11 cellular contexts compared by ENCODE assay signal in genomic region chr17:66187718-66188117, GRCh38. TPM values are rescaled to one million over a fixed set of nuclear protein-coding genes. Genes with fewer than 3 reads are reported as not detected.
"Had no signal": no experiment of that assay in that cellular context is flagged by ENCODE, and none has a peak within 500 bp of the region (broad histone marks: within the 10 kb centered on the region; RNA-seq: fewer than 3 reads in every experiment).

No MANE protein-coding gene starts in this region.

- H2AFZ ChIP-seq: GM23248 had no signal

- H3K9ac ChIP-seq: GM23248, KMS-11 had no signal

- H3K4me3 ChIP-seq: GM23248 had no signal

- H3K27ac ChIP-seq: GM23248, HL-60, KMS-11 had no signal

- FAIRE-seq: H54 had no signal

- H3K4me2 ChIP-seq: KMS-11 had no signal

- DNase-seq: GM23248, GOT3, H9, HCEC 1CT, HFFc6, IMR-90, KBM-7 had no signal

RNA-seq across cellular contexts. Expression of gene APOH, which starts 41.5 kb away (rescaled TPM):
- total RNA-seq: GM23248, H9, HFFc6, HT1080, IMR-90 had no signal
- polyA plus RNA-seq: GM23248, IMR-90 had no signal
